In the genomic region with DNA sequence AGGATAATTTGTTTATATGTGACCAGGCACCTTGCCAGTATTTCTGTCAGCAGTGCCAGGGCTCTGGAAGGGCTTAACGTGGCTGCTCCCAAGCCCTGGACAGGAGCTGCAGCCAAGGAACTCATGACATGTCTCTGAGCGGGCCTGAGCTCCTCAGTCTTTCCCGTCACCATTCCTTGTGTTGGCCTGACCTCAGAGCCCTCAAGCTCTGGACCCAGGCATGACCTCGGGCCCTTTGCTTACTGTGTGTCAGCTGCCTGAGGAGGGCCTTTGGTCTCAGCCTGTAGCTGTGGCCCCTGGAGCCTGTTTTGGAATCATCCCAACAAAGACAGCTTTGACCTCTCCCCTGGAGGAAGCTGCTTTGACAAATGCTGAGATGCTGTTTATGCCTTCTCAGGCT, we compare ENCODE assay signal across 16 cellular contexts.
A peak's percentile ranks its signal among the peaks of the same experiment; 100 is the strongest.
DNase-seq lines count a peak whose midpoint lies in the region; ATAC-seq and TF ChIP-seq lines count a peak whose summit lies in the region.
"Had no signal": no experiment of that assay in that cellular context is flagged by ENCODE, and none has a peak within 500 bp of the region (broad histone marks: within the 10 kb centered on the region; RNA-seq: fewer than 3 reads in every experiment).

No MANE protein-coding gene starts in this region.

- peaks cover 0 to 7% (median 4%) of the 10 kb centered on the region in 5 donors for H3K27me3 Mint-ChIP-seq in naive thymus-derived CD4-positive, alpha-beta T cell
- H3K27me3 Mint-ChIP-seq in T-cell: peaks cover 8 to 10% of the 10 kb centered on the region in 2 donors

- WGBS in gastroesophageal sphincter (ENCODE audit: low coverage in 1 of 2), 2 donors: no CpG with 5 or more reads among the region's 4 CpGs

- peaks cover 0 to 35% (median 12%) of the 10 kb centered on the region in 3 donors for H3K4me1 ChIP-seq in gastroesophageal sphincter
- H3K4me1 ChIP-seq in naive thymus-derived CD4-positive, alpha-beta T cell (ENCODE audit: control insufficient read depth in 2 of 2, insufficient read depth in 2 of 2, low read length in 2 of 2): no peaks in the 10 kb centered on the region

- no peak overlapping the region for H3K4me3 Mint-ChIP-seq in naive thymus-derived CD4-positive, alpha-beta T cell
- no peak overlapping the region for H3K4me3 Mint-ChIP-seq in T-cell
- H3K4me3 Mint-ChIP-seq: activated naive CD4-positive, alpha-beta T cell treated with anti-CD3 and anti-CD28 coated beads, Interleukin-2, amount 50 U/mL, for 24 hours; central memory CD8-positive, alpha-beta T cell; neural crest cell; stimulated activated naive CD8-positive, alpha-beta T cell treated with anti-CD3 and anti-CD28 coated beads, Interleukin-15, Interleukin-2, amounts not matched to agents 100 ng/mL and 50 ng/mL, for 24 hours had no signal

- H3K27ac ChIP-seq in gastroesophageal sphincter: peak overlapping the region in 3 of 4 donors; percentile 32 to 58 (median 51)
- no peak overlapping the region for H3K27ac ChIP-seq in naive thymus-derived CD4-positive, alpha-beta T cell (ENCODE audit: low read depth, low read length)

- H3K27me3 ChIP-seq in gastroesophageal sphincter: no peaks in the 10 kb centered on the region
- no peaks in the 10 kb centered on the region for H3K27me3 ChIP-seq in naive thymus-derived CD4-positive, alpha-beta T cell (ENCODE audit: control insufficient read depth in 2 of 2, insufficient read depth in 2 of 2, low read length in 2 of 2)

- H3K27ac Mint-ChIP-seq in naive thymus-derived CD4-positive, alpha-beta T cell: no peak overlapping the region
- H3K27ac Mint-ChIP-seq in T-cell: no peak overlapping the region
- H3K27ac Mint-ChIP-seq: activated naive CD4-positive, alpha-beta T cell treated with anti-CD3 and anti-CD28 coated beads, Interleukin-2, amount 50 U/mL, for 24 hours; stimulated activated naive CD8-positive, alpha-beta T cell treated with anti-CD3 and anti-CD28 coated beads, Interleukin-15, Interleukin-2, amounts not matched to agents 100 ng/mL and 50 ng/mL, for 24 hours had no signal

- no peak overlapping the region for H3K4me3 ChIP-seq in AG10803 (ENCODE audit: low read length)
- H3K4me3 ChIP-seq in gastroesophageal sphincter: no peak overlapping the region
- H3K4me3 ChIP-seq in naive thymus-derived CD4-positive, alpha-beta T cell (ENCODE audit: low read length): no peak overlapping the region

- TF ChIP-seq EP300 in gastroesophageal sphincter (IDR thresholded peaks at IDR 0.05): no peak

- POLR2A ChIA-PET in naive thymus-derived CD4-positive, alpha-beta T cell (lab: Charles Lee): no interaction called here
- POLR2A ChIA-PET in T-cell (lab: Charles Lee): no interaction called here

- peak; percentile 38 for DNase-seq in AG10803 (ENCODE audit: low read depth)
- DNase-seq in NCI-H69 (lab: John Stamatoyannopoulos, UW): peak; percentile 55
- no peak for DNase-seq in naive thymus-derived CD4-positive, alpha-beta T cell
- no peak for DNase-seq in NCI-H2227 treated with DMSO at 0.1 percent for 48 hours (lab: John Stamatoyannopoulos, UW)
- no peak for DNase-seq in T-cell
- no peak for DNase-seq in NCI-H524 (lab: John Stamatoyannopoulos, UW)
- DNase-seq: activated CD4-positive, CD25-positive, alpha-beta regulatory T cell treated with anti-CD3 and anti-CD28 coated beads, Interleukin-2, amount 50 U/mL, for 72 hours; KG1; NCI-H1436; NCI-H526 had no signal

- no peak for TF ChIP-seq CTCF in AG10803 (conservative IDR thresholded peaks at IDR 0.05; ENCODE audit: low read length)
- no peak for TF ChIP-seq CTCF in gastroesophageal sphincter (IDR thresholded peaks at IDR 0.05)

- H3K9me3 ChIP-seq in gastroesophageal sphincter: no peaks in the 10 kb centered on the region
- no peaks in the 10 kb centered on the region for H3K9me3 ChIP-seq in naive thymus-derived CD4-positive, alpha-beta T cell (ENCODE audit: control insufficient read depth in 2 of 3, low read length in 3 of 3)

- intact Hi-C loops in naive thymus-derived CD4-positive, alpha-beta T cell (cut with micrococcal nuclease): no loop called here

- TF ChIP-seq POLR2A in gastroesophageal sphincter (IDR thresholded peaks at IDR 0.05): no peak

- CTCF ChIA-PET in naive thymus-derived CD4-positive, alpha-beta T cell (lab: Charles Lee): no interaction called here
- CTCF ChIA-PET in T-cell (lab: Charles Lee): no interaction called here

- ATAC-seq in gastroesophageal sphincter: peak; percentile 12
- ATAC-seq in naive thymus-derived CD4-positive, alpha-beta T cell: peak; percentile 1
- no peak for ATAC-seq in T-cell (replicated peaks in 1 of 4)
- no peak for ATAC-seq in HG03378 (IDR thresholded peaks at IDR 0.05; ENCODE audit: unreplicated experiment)

- no peaks in the 10 kb centered on the region for H3K36me3 Mint-ChIP-seq in naive thymus-derived CD4-positive, alpha-beta T cell
- H3K36me3 Mint-ChIP-seq in T-cell: no peaks in the 10 kb centered on the region
- H3K36me3 Mint-ChIP-seq: activated naive CD4-positive, alpha-beta T cell treated with anti-CD3 and anti-CD28 coated beads, Interleukin-2, amount 50 U/mL, for 24 hours had no signal

- no peaks in the 10 kb centered on the region for H3K9me3 Mint-ChIP-seq in naive thymus-derived CD4-positive, alpha-beta T cell
- H3K9me3 Mint-ChIP-seq in T-cell: no peaks in the 10 kb centered on the region
- H3K9me3 Mint-ChIP-seq: activated naive CD4-positive, alpha-beta T cell treated with anti-CD3 and anti-CD28 coated beads, Interleukin-2, amount 50 U/mL, for 24 hours; central memory CD8-positive, alpha-beta T cell; stimulated activated naive CD8-positive, alpha-beta T cell treated with anti-CD3 and anti-CD28 coated beads, Interleukin-15, Interleukin-2, amounts not matched to agents 100 ng/mL and 50 ng/mL, for 24 hours had no signal

- no peaks in the 10 kb centered on the region for H3K36me3 ChIP-seq in gastroesophageal sphincter
- H3K36me3 ChIP-seq in naive thymus-derived CD4-positive, alpha-beta T cell (ENCODE audit: control insufficient read depth in 2 of 3, insufficient read depth in 3 of 3, low read length in 3 of 3): no peaks in the 10 kb centered on the region

- peaks cover 0 to 26% (median 2%) of the 10 kb centered on the region in 7 donors for H3K4me1 Mint-ChIP-seq in naive thymus-derived CD4-positive, alpha-beta T cell
- H3K4me1 Mint-ChIP-seq in T-cell: peaks cover 0 to 13% (median 7%) of the 10 kb centered on the region in 3 donors
- H3K4me1 Mint-ChIP-seq: central memory CD8-positive, alpha-beta T cell had no signal

Comparison
In these comparisons a context has a peak if more than half of its experiments do, and no peak if none do; other contexts are left out.
1. DNase-seq: peak in AG10803 (single experiment) and NCI-H69 (single experiment); none in naive thymus-derived CD4-positive, alpha-beta T cell (0 of 9), NCI-H2227 treated with DMSO at 0.1 percent for 48 hours (single experiment), T-cell (0 of 34) and NCI-H524 (0 of 2).
2. ATAC-seq: peak in gastroesophageal sphincter (single experiment) and naive thymus-derived CD4-positive, alpha-beta T cell (single experiment); none in T-cell (0 of 4) and HG03378 (single experiment).